Comparison of ENCODE assay signal across 8 cellular contexts in the genomic region with DNA sequence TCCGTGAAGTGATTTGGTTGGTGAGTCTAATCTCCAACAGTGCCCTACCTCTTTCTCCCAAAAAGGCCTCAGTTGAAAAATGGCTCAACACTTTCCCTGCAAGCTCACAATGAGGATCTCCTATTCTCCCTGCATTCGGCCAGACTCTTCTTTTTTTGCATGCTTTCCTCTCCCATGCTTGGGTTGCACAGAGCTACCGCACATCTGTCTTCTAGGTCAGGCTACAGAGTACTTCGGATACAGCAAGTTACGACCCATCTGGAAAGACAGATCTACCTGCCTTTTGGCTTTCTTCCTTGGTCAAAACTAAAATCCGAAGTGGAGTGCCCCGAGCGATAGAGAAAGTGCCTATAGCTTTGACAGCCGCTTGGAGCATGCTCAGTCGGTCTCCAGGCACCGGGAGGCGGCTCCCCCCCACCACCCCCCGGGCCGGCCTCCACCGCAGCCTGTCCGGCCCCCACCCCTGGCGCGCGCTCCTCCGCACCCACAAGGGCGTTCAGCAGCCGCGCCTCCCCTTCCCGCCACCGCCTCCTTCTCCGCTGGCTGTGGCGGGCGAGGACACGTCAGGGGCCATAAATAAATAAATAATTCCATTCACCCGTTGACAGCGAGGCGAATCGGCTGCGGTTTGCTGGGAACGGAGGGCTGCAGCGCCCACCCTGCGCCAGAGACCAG.
DNase-seq lines count a peak whose midpoint lies in the region; ATAC-seq and TF ChIP-seq lines count a peak whose summit lies in the region.

A gene with protein sequence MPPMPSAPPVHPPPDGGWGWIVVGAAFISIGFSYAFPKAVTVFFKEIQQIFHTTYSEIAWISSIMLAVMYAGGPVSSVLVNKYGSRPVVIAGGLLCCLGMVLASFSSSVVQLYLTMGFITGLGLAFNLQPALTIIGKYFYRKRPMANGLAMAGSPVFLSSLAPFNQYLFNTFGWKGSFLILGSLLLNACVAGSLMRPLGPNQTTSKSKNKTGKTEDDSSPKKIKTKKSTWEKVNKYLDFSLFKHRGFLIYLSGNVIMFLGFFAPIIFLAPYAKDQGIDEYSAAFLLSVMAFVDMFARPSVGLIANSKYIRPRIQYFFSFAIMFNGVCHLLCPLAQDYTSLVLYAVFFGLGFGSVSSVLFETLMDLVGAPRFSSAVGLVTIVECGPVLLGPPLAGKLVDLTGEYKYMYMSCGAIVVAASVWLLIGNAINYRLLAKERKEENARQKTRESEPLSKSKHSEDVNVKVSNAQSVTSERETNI (plus strand): TSS at position 473 of the 675 bp plus-strand sequence. CDS start 108,773 bp downstream, outside the sequence.

- peak; percentile 61 for ATAC-seq in GM21390 (IDR thresholded peaks at IDR 0.05; ENCODE audit: unreplicated experiment)

- H3K4me1 ChIP-seq in OCI-LY1 (ENCODE audit: insufficient read depth, low read length, severe bottlenecking) = peaks cover 23% of the 10 kb centered on the region

- DNase-seq in CMK (ENCODE audit: low read depth) (peak; percentile 68), HUDEP-2 (lab: John Stamatoyannopoulos, UW; ENCODE audit: unreplicated experiment in 76 of 76) (peak in 75 of 76 experiments; percentile 20 to 92 (median 85)), epidermal melanocyte (ENCODE audit: insufficient read length, low spot score) (peak; percentile 63), middle frontal gyrus (ENCODE audit: extremely low spot score, low spot score) (peak; percentile 74)
- peak; percentile 90 for DNase-seq in activated CD8-positive, alpha-beta memory T cell treated with anti-CD3 and anti-CD28 coated beads, Interleukin-2, amount 50 U/mL, for 48 hours
- peak; percentile 70 to 78 for DNase-seq in stimulated activated CD8-positive, alpha-beta memory T cell treated with anti-CD3 and anti-CD28 coated beads, Interleukin-2, amount 100 ng/mL, for 1 hour (ENCODE audit: low read depth in 2 of 2)

- peak within 1 kb of the TSS; percentile 91 for H3K9ac ChIP-seq in OCI-LY1 (ENCODE audit: low read length)

- H3K9me2 ChIP-seq in OCI-LY1 (ENCODE audit: low read depth, low read length) = no peaks in the 10 kb centered on the region

- no peaks in the 10 kb centered on the region for H4K20me1 ChIP-seq in OCI-LY1 (ENCODE audit: insufficient read depth, low read length)

- peak within 1 kb of the TSS; percentile 100 for H3K4me2 ChIP-seq in OCI-LY1 (ENCODE audit: low read length)

- H3K27ac ChIP-seq in OCI-LY1 (ENCODE audit: low read depth, low read length, poor library complexity, severe bottlenecking) = peak within 1 kb of the TSS; percentile 88

- peaks cover 3% of the 10 kb centered on the region; the same call in 1 of the 2 replicates for H3K79me2 ChIP-seq in OCI-LY1 (ENCODE audit: insufficient read depth, low read length)

- no peaks in the 10 kb centered on the region for H3K9me3 ChIP-seq in OCI-LY1 (ENCODE audit: low read length)

- no peaks in the 10 kb centered on the region for H3F3A ChIP-seq in OCI-LY1 (ENCODE audit: insufficient read depth, low read length)

- H3K36me3 ChIP-seq in OCI-LY1 (ENCODE audit: insufficient read depth, low read length) = peaks cover 15% of the 10 kb centered on the region; the same call in 1 of the 2 replicates

- H2AFZ ChIP-seq in OCI-LY1 (ENCODE audit: low read length) = peak within 1 kb of the TSS; percentile 76

- H3K4me3 ChIP-seq in OCI-LY1 (ENCODE audit: low read depth, low read length, poor library complexity, severe bottlenecking) = peak within 1 kb of the TSS; percentile 77

- TF ChIP-seq CTCF in OCI-LY1 (IDR thresholded peaks at IDR 0.05; ENCODE audit: low read length) = peak; percentile 14; the same call in 1 of the 2 replicates

- no peaks in the 10 kb centered on the region for H3K27me3 ChIP-seq in OCI-LY1 (ENCODE audit: insufficient read depth, low read length)

Comparison
In these comparisons a context has a peak if more than half of its experiments do, and no peak if none do; other contexts are left out.
1. Peak in every context shown above with its lines: DNase-seq, ATAC-seq, H3K4me3 ChIP-seq and H3K27ac ChIP-seq.